Comparison of ENCODE assay signal across 16 cellular contexts in genomic region chr16:80743772-80744171, GRCh38.
"Had no signal": no experiment of that assay in that cellular context is flagged by ENCODE, and none has a peak within 500 bp of the region (broad histone marks: within the 10 kb centered on the region; RNA-seq: fewer than 3 reads in every experiment).

No MANE protein-coding gene starts in this region.

- ATAC-seq: left lobe of liver had no signal

- H3K4me3 ChIP-seq: breast epithelium, dorsolateral prefrontal cortex, hepatocyte had no signal

- H3K4me3 Mint-ChIP-seq: activated T-cell treated with anti-CD3 and anti-CD28 coated beads, Interleukin-2, amount 50 U/mL, for 4 hours; endodermal cell; naive B cell had no signal

- H3K4me1 Mint-ChIP-seq: endodermal cell had no signal

- H3K27ac Mint-ChIP-seq: endodermal cell, naive B cell had no signal

- DNase-seq: activated CD4-positive, alpha-beta T cell treated with anti-CD3 and anti-CD28 coated beads for 48 hours; activated gamma-delta T cell treated with Interleukin-2 at 50 U/mL for 16 hours; activated T-cell treated with anti-CD3 and anti-CD28 coated beads, Interleukin-2, amount 50 U/mL, for 4 hours; aorta; endodermal cell; islet precursor cell; mammary epithelial cell; naive B cell; retina; SK-N-SH; stimulated activated CD4-positive, alpha-beta T cell treated with anti-CD3 and anti-CD28 coated beads, Interleukin-12 subunit alpha, Interleukin-12 subunit beta, amount 100 ng/mL, for 4 hours; stimulated activated CD4-positive, alpha-beta T cell treated with anti-CD3 and anti-CD28 coated beads, Interleukin-2, amount 100 ng/mL, for 24 hours had no signal

- H3K4me1 ChIP-seq: breast epithelium had no signal

- H3K27ac ChIP-seq: breast epithelium, dorsolateral prefrontal cortex, hepatocyte had no signal

- H3K36me3 ChIP-seq: breast epithelium had no signal

- H3K27me3 ChIP-seq: breast epithelium, dorsolateral prefrontal cortex, hepatocyte had no signal

- H3K27me3 Mint-ChIP-seq: naive B cell had no signal
